Comparison of ENCODE assay signal across 13 cellular contexts in genomic region chr1:210257698-210258395, GRCh38. TPM values are rescaled to one million over a fixed set of nuclear protein-coding genes. Genes with fewer than 3 reads are reported as not detected.
DNase-seq lines count a peak whose midpoint lies in the region; ATAC-seq and TF ChIP-seq lines count a peak whose summit lies in the region.
"Had no signal": no experiment of that assay in that cellular context is flagged by ENCODE, and none has a peak within 500 bp of the region (broad histone marks: within the 10 kb centered on the region; RNA-seq: fewer than 3 reads in every experiment).

No MANE protein-coding gene starts in this region.

- no peak overlapping the region for H3K27ac ChIP-seq in RWPE2 (ENCODE audit: poor library complexity, severe bottlenecking)
- H3K27ac ChIP-seq in esophagus muscularis mucosa (replicated peaks in 1 of 4), result no peak overlapping the region
- H3K27ac ChIP-seq: body of pancreas had no signal

- H3K9me3 ChIP-seq in RWPE2 (ENCODE audit: severe bottlenecking) (no peaks in the 10 kb centered on the region), esophagus muscularis mucosa (no peaks in the 10 kb centered on the region)
- H3K9me3 ChIP-seq: body of pancreas had no signal

- TF ChIP-seq POLR2A in esophagus muscularis mucosa (IDR thresholded peaks at IDR 0.05; ENCODE audit: low read depth), result no peak

- H3K36me3 ChIP-seq in RWPE2 (ENCODE audit: low read depth), result no peaks in the 10 kb centered on the region
- no peaks in the 10 kb centered on the region for H3K36me3 ChIP-seq in esophagus muscularis mucosa

- peak; percentile 86 for DNase-seq in DMS53 (lab: John Stamatoyannopoulos, UW)
- DNase-seq in RWPE2 (ENCODE audit: low spot score), result no peak
- peak; percentile 38 for DNase-seq in fibroblast of peridontal ligament (ENCODE audit: extremely low read depth)
- peak; percentile 73 for DNase-seq in renal cortical epithelial cell (ENCODE audit: low read depth)
- no peak for DNase-seq in NCI-H345 (lab: John Stamatoyannopoulos, UW)
- no peak for DNase-seq in esophagus muscularis mucosa (ENCODE audit: extremely low spot score)
- DNase-seq in NCI-H510A treated with DMSO at 0.1 percent for 48 hours (lab: John Stamatoyannopoulos, UW), result no peak
- DNase-seq: activated CD4-positive, alpha-beta T cell treated with anti-CD3 and anti-CD28 coated beads, Interleukin-2, amount 50 U/mL, for 4 hours; body of pancreas; GDM1; NCI-H226 had no signal

- H3K4me3 ChIP-seq in RWPE2 (ENCODE audit: severe bottlenecking), result no peak overlapping the region
- H3K4me3 ChIP-seq in esophagus muscularis mucosa, result no peak overlapping the region
- H3K4me3 ChIP-seq: body of pancreas had no signal

- H3K4me1 ChIP-seq in RWPE2 (ENCODE audit: insufficient read depth, poor library complexity, severe bottlenecking) (no peaks in the 10 kb centered on the region), esophagus muscularis mucosa (peaks cover 16 to 46% (median 43%) of the 10 kb centered on the region in 4 donors)

- intact Hi-C loops in esophagus muscularis mucosa (cut with DNase I), result no loop called here

- TF ChIP-seq CTCF in RWPE2 (IDR thresholded peaks at IDR 0.05; ENCODE audit: poor library complexity, severe bottlenecking) (no peak), esophagus muscularis mucosa (IDR thresholded peaks at IDR 0.05) (no peak)

- WGBS in esophagus muscularis mucosa, result 78% methylated on average over 12 of the region's 12 CpGs

- no peak for TF ChIP-seq EP300 in esophagus muscularis mucosa (IDR thresholded peaks at IDR 0.05)

- ATAC-seq in RWPE2 (ENCODE audit: low read depth) (peak; percentile 38; the same call in 2 of the 3 replicates), HG03045 (IDR thresholded peaks at IDR 0.05; ENCODE audit: unreplicated experiment) (no peak)
- ATAC-seq: body of pancreas had no signal

- H3K27me3 ChIP-seq in RWPE2 (ENCODE audit: insufficient read depth, poor library complexity, severe bottlenecking) (no peaks in the 10 kb centered on the region), esophagus muscularis mucosa (no peaks in the 10 kb centered on the region)
- H3K27me3 ChIP-seq: body of pancreas had no signal

RNA-seq across cellular contexts. Expression of gene SERTAD4, which starts 25.3 kb away (rescaled TPM):
- 3.0 and 4.0 TPM in 2 replicates for total RNA-seq in renal cortical epithelial cell
- total RNA-seq in esophagus muscularis mucosa, result 1 to 10 TPM; 1.8 to 2.6 (median 2.1) TPM
- total RNA-seq: activated T-helper 2 cell treated with anti-CD3 and anti-CD28 coated beads, Interferon-gamma antibody, Interleukin-2, Interleukin-4, amounts not matched to agents 10 μg/mL and 5 μg/mL and 100 μg/mL, durations not matched to agents 14 hours and 24 hours and 36 hours had no signal

Comparison
In these comparisons a context has a peak if more than half of its experiments do, and no peak if none do; other contexts are left out.
1. DNase-seq: peak in DMS53 (single experiment), fibroblast of peridontal ligament (single experiment) and renal cortical epithelial cell (single experiment); none in RWPE2 (single experiment), NCI-H345 (single experiment), esophagus muscularis mucosa (single experiment) and NCI-H510A treated with DMSO at 0.1 percent for 48 hours (single experiment).